Comparison of ENCODE assay signal across 28 cellular contexts in the genomic region with DNA sequence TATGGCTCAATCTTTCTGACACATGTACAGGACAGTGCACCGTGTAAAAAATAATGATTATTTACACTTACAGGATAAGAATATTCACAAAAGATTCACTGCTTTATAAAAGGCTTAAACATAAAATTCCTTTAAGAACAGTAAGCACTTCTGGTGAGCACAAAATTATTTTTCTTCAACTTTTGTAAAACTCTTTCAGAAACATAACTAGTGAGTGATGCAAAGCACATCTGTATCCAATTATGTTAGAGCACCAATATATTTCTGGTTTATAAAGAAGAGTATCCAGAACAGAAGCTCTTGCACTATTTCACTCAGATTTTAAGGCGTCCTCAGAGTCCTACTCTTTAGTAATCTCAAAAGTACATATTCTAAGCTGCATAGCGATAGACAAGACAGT.
"Had no signal": no experiment of that assay in that cellular context is flagged by ENCODE, and none has a peak within 500 bp of the region (broad histone marks: within the 10 kb centered on the region; RNA-seq: fewer than 3 reads in every experiment).

No MANE protein-coding gene starts in this region.

- H3K4me3 ChIP-seq: dorsolateral prefrontal cortex, esophagus muscularis mucosa, gastroesophageal sphincter, heart left ventricle, hepatocyte, mucosa of descending colon, neural progenitor cell, prostate gland, right atrium auricular region, sigmoid colon, thoracic aorta, tibial nerve, upper lobe of left lung had no signal

- H3K9ac ChIP-seq: neural progenitor cell had no signal

- H3K9me3 Mint-ChIP-seq: mesothelial cell of epicardium; natural killer cell treated with Interleukin-12 subunit alpha and Interleukin-12 subunit beta and Interleukin-15 and Interleukin-18, amount 100 ng/mL, for 72 hours; neural progenitor cell; stimulated activated effector memory CD8-positive, alpha-beta T cell treated with anti-CD3 and anti-CD28 coated beads, Interleukin-12 subunit alpha, Interleukin-12 subunit beta, amount 100 ng/mL, for 72 hours had no signal

- H3K36me3 ChIP-seq: esophagus muscularis mucosa, gastroesophageal sphincter, heart left ventricle, neural progenitor cell, prostate gland, right atrium auricular region, sigmoid colon, thoracic aorta, tibial nerve, upper lobe of left lung had no signal

- H3K27ac ChIP-seq: dorsolateral prefrontal cortex, epithelial cell of prostate, esophagus muscularis mucosa, foreskin keratinocyte, gastroesophageal sphincter, heart left ventricle, hepatocyte, neural progenitor cell, prostate gland, right atrium auricular region, sigmoid colon, thoracic aorta, tibial nerve, upper lobe of left lung had no signal

- H3K36me3 Mint-ChIP-seq: mesothelial cell of epicardium; naive B cell; natural killer cell treated with Interleukin-12 subunit alpha and Interleukin-12 subunit beta and Interleukin-15 and Interleukin-18, amount 100 ng/mL, for 72 hours; neural progenitor cell; stimulated activated effector memory CD8-positive, alpha-beta T cell treated with anti-CD3 and anti-CD28 coated beads, Interleukin-12 subunit alpha, Interleukin-12 subunit beta, amount 100 ng/mL, for 72 hours had no signal

- H3K4me3 Mint-ChIP-seq: mesothelial cell of epicardium; naive B cell; natural killer cell treated with Interleukin-12 subunit alpha and Interleukin-12 subunit beta and Interleukin-15 and Interleukin-18, amount 100 ng/mL, for 72 hours; neural progenitor cell; stimulated activated effector memory CD8-positive, alpha-beta T cell treated with anti-CD3 and anti-CD28 coated beads, Interleukin-12 subunit alpha, Interleukin-12 subunit beta, amount 100 ng/mL, for 72 hours had no signal

- DNase-seq: cortex of kidney; dorsolateral prefrontal cortex; effector CD4-positive, alpha-beta T cell; foreskin keratinocyte; heart left ventricle; kidney; mesenchymal stem cell; mucosa of descending colon; naive B cell; sigmoid colon; stimulated activated CD4-positive, alpha-beta T cell treated with anti-CD3 and anti-CD28 coated beads, Interleukin-2, amount 100 ng/mL, for 24 hours; stimulated activated CD4-positive, alpha-beta T cell treated with anti-CD3 and anti-CD28 coated beads, Interleukin-4, amount 100 ng/mL, for 24 hours; stimulated activated naive CD4-positive, alpha-beta T cell treated with Interleukin-2 at 50 U/mL for 16 hours; substantia nigra; upper lobe of left lung had no signal

- H3K4me1 Mint-ChIP-seq: naive B cell; stimulated activated effector memory CD8-positive, alpha-beta T cell treated with anti-CD3 and anti-CD28 coated beads, Interleukin-12 subunit alpha, Interleukin-12 subunit beta, amount 100 ng/mL, for 72 hours had no signal

- ATAC-seq: foreskin keratinocyte; gastroesophageal sphincter; heart left ventricle; left lobe of liver; mucosa of descending colon; natural killer cell treated with Interleukin-12 subunit alpha and Interleukin-12 subunit beta and Interleukin-15 and Interleukin-18, amount 100 ng/mL, for 72 hours; stimulated activated effector memory CD8-positive, alpha-beta T cell treated with anti-CD3 and anti-CD28 coated beads, Interleukin-12 subunit alpha, Interleukin-12 subunit beta, amount 100 ng/mL, for 72 hours had no signal

- H3K4me1 ChIP-seq: heart left ventricle, prostate gland, right atrium auricular region, tibial nerve, upper lobe of left lung had no signal

- H3K27ac Mint-ChIP-seq: mesothelial cell of epicardium; naive B cell; natural killer cell treated with Interleukin-12 subunit alpha and Interleukin-12 subunit beta and Interleukin-15 and Interleukin-18, amount 100 ng/mL, for 72 hours; neural progenitor cell; stimulated activated effector memory CD8-positive, alpha-beta T cell treated with anti-CD3 and anti-CD28 coated beads, Interleukin-12 subunit alpha, Interleukin-12 subunit beta, amount 100 ng/mL, for 72 hours had no signal

- H3K9me3 ChIP-seq: esophagus muscularis mucosa, gastroesophageal sphincter, heart left ventricle, mucosa of descending colon, prostate gland, right atrium auricular region, sigmoid colon, thoracic aorta, tibial nerve, upper lobe of left lung had no signal

- H3K27me3 ChIP-seq: dorsolateral prefrontal cortex, esophagus muscularis mucosa, foreskin keratinocyte, gastroesophageal sphincter, heart left ventricle, hepatocyte, neural progenitor cell, right atrium auricular region, sigmoid colon, tibial nerve, upper lobe of left lung had no signal
